In genomic region chr20:16576219-16576618, GRCh38 we compare ENCODE assay signal across 1 cellular context.
TF ChIP-seq lines count a peak whose summit lies in the region.

No MANE protein-coding gene starts in this region.

TF ChIP-seq in K562, 482 proteins besides CTCF, POLR2A, EP300 and RAD21:
- TF ChIP-seq, protein P1, sequence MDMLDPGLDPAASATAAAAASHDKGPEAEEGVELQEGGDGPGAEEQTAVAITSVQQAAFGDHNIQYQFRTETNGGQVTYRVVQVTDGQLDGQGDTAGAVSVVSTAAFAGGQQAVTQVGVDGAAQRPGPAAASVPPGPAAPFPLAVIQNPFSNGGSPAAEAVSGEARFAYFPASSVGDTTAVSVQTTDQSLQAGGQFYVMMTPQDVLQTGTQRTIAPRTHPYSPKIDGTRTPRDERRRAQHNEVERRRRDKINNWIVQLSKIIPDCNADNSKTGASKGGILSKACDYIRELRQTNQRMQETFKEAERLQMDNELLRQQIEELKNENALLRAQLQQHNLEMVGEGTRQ (CRISPR knock-in tag; IDR thresholded peaks at IDR 0.05): peak; percentile 83
- TF ChIP-seq L3MBTL2 (IDR thresholded peaks at IDR 0.05) (0 out of 2 replicates have a peak, but pooled peaks have one; percentile 15), PHF20 (IDR thresholded peaks at IDR 0.05; ENCODE audit: partially characterized antibody) (no peak), RAD51 (IDR thresholded peaks at IDR 0.05; ENCODE audit: borderline replicate concordance, low read depth) (peak; percentile 65), BMI1 (IDR thresholded peaks at IDR 0.05; ENCODE audit: low read length) (no peak), TGIF2 (CRISPR knock-in tag; IDR thresholded peaks at IDR 0.05) (no peak), YY1 (IDR thresholded peaks at IDR 0.05; ENCODE audit: borderline replicate concordance in 1 of 3, control insufficient read depth in 1 of 3, extremely low read depth in 1 of 3, insufficient read depth in 3 of 3, insufficient read length in 1 of 3, insufficient replicate concordance in 2 of 3, low read depth in 1 of 3, low read length in 2 of 3) (peak in 1 of 3 experiments; percentile 42)
- TF ChIP-seq, protein P2, sequence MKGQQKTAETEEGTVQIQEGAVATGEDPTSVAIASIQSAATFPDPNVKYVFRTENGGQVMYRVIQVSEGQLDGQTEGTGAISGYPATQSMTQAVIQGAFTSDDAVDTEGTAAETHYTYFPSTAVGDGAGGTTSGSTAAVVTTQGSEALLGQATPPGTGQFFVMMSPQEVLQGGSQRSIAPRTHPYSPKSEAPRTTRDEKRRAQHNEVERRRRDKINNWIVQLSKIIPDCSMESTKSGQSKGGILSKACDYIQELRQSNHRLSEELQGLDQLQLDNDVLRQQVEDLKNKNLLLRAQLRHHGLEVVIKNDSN (CRISPR knock-in tag; IDR thresholded peaks at IDR 0.05): peak; percentile 69
- TF ChIP-seq, protein P3, sequence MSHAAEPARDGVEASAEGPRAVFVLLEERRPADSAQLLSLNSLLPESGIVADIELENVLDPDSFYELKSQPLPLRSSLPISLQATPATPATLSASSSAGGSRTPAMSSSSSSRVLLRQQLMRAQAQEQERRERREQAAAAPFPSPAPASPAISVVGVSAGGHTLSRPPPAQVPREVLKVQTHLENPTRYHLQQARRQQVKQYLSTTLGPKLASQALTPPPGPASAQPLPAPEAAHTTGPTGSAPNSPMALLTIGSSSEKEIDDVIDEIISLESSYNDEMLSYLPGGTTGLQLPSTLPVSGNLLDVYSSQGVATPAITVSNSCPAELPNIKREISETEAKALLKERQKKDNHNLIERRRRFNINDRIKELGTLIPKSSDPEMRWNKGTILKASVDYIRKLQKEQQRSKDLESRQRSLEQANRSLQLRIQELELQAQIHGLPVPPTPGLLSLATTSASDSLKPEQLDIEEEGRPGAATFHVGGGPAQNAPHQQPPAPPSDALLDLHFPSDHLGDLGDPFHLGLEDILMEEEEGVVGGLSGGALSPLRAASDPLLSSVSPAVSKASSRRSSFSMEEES (CRISPR knock-in tag; IDR thresholded peaks at IDR 0.05): peak; percentile 14; the same call in 1 of the 2 replicates
TF ChIP-seq in K562: peak in this region for 6.
